In genomic region chr14:64915797-64916196, GRCh38 we compare ENCODE assay signal across 1 cellular context.
TF ChIP-seq lines count a peak whose summit lies in the region.

No MANE protein-coding gene starts in this region.

TF ChIP-seq in K562, 482 proteins besides CTCF, POLR2A, EP300 and RAD21:
- TF ChIP-seq TRIM24 (IDR thresholded peaks at IDR 0.05), result peak; percentile 51 to 70; a peak in 2 of 4 replicates
- peak; percentile 52 for TF ChIP-seq CEBPB (tag; IDR thresholded peaks at IDR 0.05)
- peak; percentile 98 for TF ChIP-seq ZBTB33 (CRISPR knock-in tag; IDR thresholded peaks at IDR 0.05)
- no peak for TF ChIP-seq RNF219 (CRISPR knock-in tag; IDR thresholded peaks at IDR 0.05)
- TF ChIP-seq SRF (CRISPR knock-in tag; IDR thresholded peaks at IDR 0.05), result no peak
- TF ChIP-seq CEBPG (CRISPR knock-in tag; IDR thresholded peaks at IDR 0.05), result peak; percentile 69; the same call in 1 of the 2 replicates
- peak in 1 of 2 experiments; percentile 32; a peak in 1 of 4 replicates for TF ChIP-seq CEBPG (tag; conservative IDR thresholded peaks at IDR 0.05 in 1 of 2, IDR thresholded peaks at IDR 0.05 in 1 of 2)
- TF ChIP-seq CREM (IDR thresholded peaks at IDR 0.05; ENCODE audit: low read depth), result no peak
- peak; percentile 39 for TF ChIP-seq ATF3 (IDR thresholded peaks at IDR 0.05)
- no peak for TF ChIP-seq ATF3 (CRISPR knock-in tag; conservative IDR thresholded peaks at IDR 0.05)
- TF ChIP-seq CBX3 (IDR thresholded peaks at IDR 0.05; ENCODE audit: borderline replicate concordance in 1 of 2, low read length in 2 of 2), result peak in 1 of 2 experiments; percentile 75; a peak in 2 of 3 replicates
- no peak for TF ChIP-seq ILK (tag; IDR thresholded peaks at IDR 0.05; ENCODE audit: borderline replicate concordance, low read depth)
